25 cellular contexts compared by ENCODE assay signal in genomic region chr1:197252981-197253380, GRCh38. TPM values are rescaled to one million over a fixed set of nuclear protein-coding genes. Genes with fewer than 3 reads are reported as not detected.
"Had no signal": no experiment of that assay in that cellular context is flagged by ENCODE, and none has a peak within 500 bp of the region (broad histone marks: within the 10 kb centered on the region; RNA-seq: fewer than 3 reads in every experiment).

No MANE protein-coding gene starts in this region.

- FAIRE-seq: astrocyte had no signal

- H3K9me3 ChIP-seq: Peyer's patch, SJCRH30 had no signal

- H3K27ac ChIP-seq: cardiac muscle cell, Peyer's patch, RWPE1, SJCRH30 had no signal

- H3K27me3 ChIP-seq: cardiac muscle cell, Peyer's patch, SJCRH30 had no signal

- DNase-seq: activated CD4-positive, alpha-beta memory T cell treated with anti-CD3 and anti-CD28 coated beads for 36 hours; activated CD4-positive, alpha-beta T cell treated with anti-CD3 and anti-CD28 coated beads, Interleukin-2, amount 10 ng/mL, durations not matched to agents 7 days and 5 days; activated CD4-positive, CD25-positive, alpha-beta regulatory T cell; activated CD8-positive, alpha-beta memory T cell treated with anti-CD3 and anti-CD28 coated beads for 24 hours; activated gamma-delta T cell; activated naive CD4-positive, alpha-beta T cell treated with anti-CD3 and anti-CD28 coated beads for 36 hours; activated T-cell treated with anti-CD3 and anti-CD28 coated beads, Interleukin-2, amount 50 U/mL, for 48 hours; amygdala; Karpas-422; MM.1S; NCI-H1105 treated with DMSO at 0.1 percent for 48 hours; NCI-H1436 treated with DMSO at 0.1 percent for 48 hours; NCI-H187; NCI-H2081; NCI-H510A treated with DMSO at 0.1 percent for 48 hours; NK-92 treated with Interleukin-12 subunit alpha and Interleukin-12 subunit beta, amount 100 ng/mL, for 24 hours; OCI-M1; Peyer's patch; Right ventricle myocardium superior; SJCRH30; SW 1271 had no signal

- H3K4me3 ChIP-seq: cardiac muscle cell, Peyer's patch, SJCRH30 had no signal

- H3K36me3 ChIP-seq: cardiac muscle cell, Peyer's patch, SJCRH30 had no signal

- H3K4me1 ChIP-seq: Peyer's patch, SJCRH30 had no signal

RNA-seq across cellular contexts. Expression of gene CRB1, which starts 15.1 kb away (rescaled TPM):
- total RNA-seq: activated CD4-positive, alpha-beta memory T cell treated with anti-CD3 and anti-CD28 coated beads for 36 hours; activated naive CD4-positive, alpha-beta T cell treated with anti-CD3 and anti-CD28 coated beads for 36 hours; astrocyte; Peyer's patch; T-helper 1 cell treated with Interleukin-12 subunit alpha and Interleukin-12 subunit beta and Interleukin-4 antibody, amounts not matched to agents 30 ng/mL and 1 ng/mL, for 36 hours had no signal
